In the genomic region with DNA sequence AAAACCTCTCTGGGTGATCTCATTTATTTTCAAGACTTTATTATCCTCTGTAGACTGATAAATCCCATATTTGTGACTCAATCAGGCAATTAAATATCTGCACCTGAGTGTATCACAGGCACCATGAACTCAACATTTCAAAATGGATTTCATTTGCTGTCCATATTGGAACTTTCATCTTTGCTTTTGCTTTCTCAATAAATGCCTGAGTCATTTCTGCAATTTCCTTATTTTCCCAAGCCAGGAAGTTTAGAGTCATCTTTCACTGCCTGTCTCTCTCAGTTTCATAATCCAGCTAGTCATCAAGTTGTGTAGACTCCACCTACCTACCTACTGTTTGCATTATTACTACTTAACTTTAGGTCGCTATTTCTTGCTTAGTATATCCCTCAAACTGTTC, we compare ENCODE assay signal across 9 cellular contexts.
DNase-seq lines count a peak whose midpoint lies in the region; ATAC-seq and TF ChIP-seq lines count a peak whose summit lies in the region.
"Had no signal": no experiment of that assay in that cellular context is flagged by ENCODE, and none has a peak within 500 bp of the region (broad histone marks: within the 10 kb centered on the region; RNA-seq: fewer than 3 reads in every experiment).

No MANE protein-coding gene starts in this region.

- intact Hi-C loops in HCT116 (cut with micrococcal nuclease): no loop called here

- no TSS peak for BruUV-seq in HCT116 (replicated peaks; lab: Mats Ljungman, UMichigan)

- no peak overlapping the region for H2AFZ ChIP-seq in HCT116 (ENCODE audit: low read depth, low read length, poor library complexity, severe bottlenecking)

- 0 out of 2 replicates have a peak overlapping the region, but pooled peaks have one; percentile 1 for H3K4me2 ChIP-seq in HCT116 (ENCODE audit: low read length)

- CTCF ChIA-PET in HCT116 (lab: Charles Lee): no interaction called here

- POLR2A ChIA-PET in HCT116 (lab: Charles Lee): no interaction called here

- no peaks in the 10 kb centered on the region for H3K9me3 ChIP-seq in HCT116 (ENCODE audit: control insufficient read depth in 1 of 2, insufficient read depth in 1 of 2, low read depth in 1 of 2, low read length in 2 of 2)

- H3K27ac ChIP-seq in HCT116 (ENCODE audit: low read depth, low read length): no peak overlapping the region

- ATAC-seq in HCT116: no peak
- no peak for ATAC-seq in HG03139 (IDR thresholded peaks at IDR 0.05; ENCODE audit: unreplicated experiment)
- no peak for ATAC-seq in GM21360 (IDR thresholded peaks at IDR 0.05; ENCODE audit: unreplicated experiment)

- no peak for TF ChIP-seq POLR2A in HCT116 (IDR thresholded peaks at IDR 0.05; ENCODE audit: borderline replicate concordance, extremely low read depth, insufficient read depth, insufficient read length)

- H3K9ac ChIP-seq in HCT116 (ENCODE audit: low read length): no peak overlapping the region

- TF ChIP-seq CTCF in HCT116 (IDR thresholded peaks at IDR 0.05 in 2 of 3, conservative IDR thresholded peaks at IDR 0.05 in 1 of 3; ENCODE audit: borderline replicate concordance in 1 of 3, insufficient read depth in 1 of 3, low read depth in 2 of 3, low read length in 2 of 3) (no peak), GM20000 (IDR thresholded peaks at IDR 0.05; ENCODE audit: extremely low read depth, missing control alignments) (no peak)

- TF ChIP-seq RAD21 in HCT116 (IDR thresholded peaks at IDR 0.05; ENCODE audit: low read depth): no peak

- peaks cover 0 to 7% of the 10 kb centered on the region in 2 experiments; a peak in 1 of 4 replicates for H3K4me1 ChIP-seq in HCT116 (ENCODE audit: control insufficient read depth in 1 of 2, insufficient read depth in 2 of 2, low read length in 2 of 2)

- H3K27me3 ChIP-seq in HCT116 (ENCODE audit: insufficient read depth, low read length): no peaks in the 10 kb centered on the region

- DNase-seq in A172 (ENCODE audit: low spot score) (peak; percentile 35), HCT116 (ENCODE audit: low read depth, low spot score) (no peak), SKM-1 (lab: John Stamatoyannopoulos, UW; ENCODE audit: unreplicated experiment) (peak; percentile 85), glomerular visceral epithelial cell (ENCODE audit: extremely low spot score) (peak; percentile 21), GM20000 (ENCODE audit: low spot score) (no peak), NCI-H345 treated with DMSO at 0.1 percent for 48 hours (lab: John Stamatoyannopoulos, UW; ENCODE audit: unreplicated experiment) (no peak)
- DNase-seq: activated T-cell treated with anti-CD3 and anti-CD28 coated beads for 4 hours had no signal

- H3K9me2 ChIP-seq in HCT116 (ENCODE audit: insufficient read depth): no peaks in the 10 kb centered on the region

- H3K79me2 ChIP-seq in HCT116 (ENCODE audit: insufficient read depth, low read length): no peaks in the 10 kb centered on the region

- H4K20me1 ChIP-seq in HCT116 (ENCODE audit: insufficient read depth): no peaks in the 10 kb centered on the region

- H3K4me3 ChIP-seq in HCT116 (replicated peaks in 1 of 2; ENCODE audit: low read depth in 1 of 2, low read length in 2 of 2): no peak overlapping the region

- H3K36me3 ChIP-seq in HCT116 (ENCODE audit: control insufficient read depth in 1 of 2, insufficient read depth in 2 of 2, low read length in 2 of 2): no peaks in the 10 kb centered on the region

- RAD21 ChIA-PET in HCT116 (lab: Charles Lee; ENCODE audit: low non-redundant PET in 1 of 2, low total read pairs in 2 of 2, uncharacterized antibody in 2 of 2, unreplicated experiment in 2 of 2): no interaction called here

TF ChIP-seq in HCT116, 20 proteins besides CTCF, POLR2A, EP300 and RAD21:
- TF ChIP-seq CEBPB (IDR thresholded peaks at IDR 0.05; ENCODE audit: low read depth): peak; percentile 55; the same call in 1 of the 2 replicates
- no peak for TF ChIP-seq EGR1 (IDR thresholded peaks at IDR 0.05; ENCODE audit: low read depth)
- TF ChIP-seq FOSL1 (IDR thresholded peaks at IDR 0.05; ENCODE audit: low read depth): peak; percentile 20; the same call in 1 of the 2 replicates

Comparison
In these comparisons a context has a peak if more than half of its experiments do, and no peak if none do; other contexts are left out.
1. DNase-seq: peak in A172 (single experiment), SKM-1 (single experiment) and glomerular visceral epithelial cell (single experiment); none in HCT116 (single experiment), GM20000 (single experiment) and NCI-H345 treated with DMSO at 0.1 percent for 48 hours (single experiment).